Comparison of ENCODE assay signal across 8 cellular contexts in the genomic region with DNA sequence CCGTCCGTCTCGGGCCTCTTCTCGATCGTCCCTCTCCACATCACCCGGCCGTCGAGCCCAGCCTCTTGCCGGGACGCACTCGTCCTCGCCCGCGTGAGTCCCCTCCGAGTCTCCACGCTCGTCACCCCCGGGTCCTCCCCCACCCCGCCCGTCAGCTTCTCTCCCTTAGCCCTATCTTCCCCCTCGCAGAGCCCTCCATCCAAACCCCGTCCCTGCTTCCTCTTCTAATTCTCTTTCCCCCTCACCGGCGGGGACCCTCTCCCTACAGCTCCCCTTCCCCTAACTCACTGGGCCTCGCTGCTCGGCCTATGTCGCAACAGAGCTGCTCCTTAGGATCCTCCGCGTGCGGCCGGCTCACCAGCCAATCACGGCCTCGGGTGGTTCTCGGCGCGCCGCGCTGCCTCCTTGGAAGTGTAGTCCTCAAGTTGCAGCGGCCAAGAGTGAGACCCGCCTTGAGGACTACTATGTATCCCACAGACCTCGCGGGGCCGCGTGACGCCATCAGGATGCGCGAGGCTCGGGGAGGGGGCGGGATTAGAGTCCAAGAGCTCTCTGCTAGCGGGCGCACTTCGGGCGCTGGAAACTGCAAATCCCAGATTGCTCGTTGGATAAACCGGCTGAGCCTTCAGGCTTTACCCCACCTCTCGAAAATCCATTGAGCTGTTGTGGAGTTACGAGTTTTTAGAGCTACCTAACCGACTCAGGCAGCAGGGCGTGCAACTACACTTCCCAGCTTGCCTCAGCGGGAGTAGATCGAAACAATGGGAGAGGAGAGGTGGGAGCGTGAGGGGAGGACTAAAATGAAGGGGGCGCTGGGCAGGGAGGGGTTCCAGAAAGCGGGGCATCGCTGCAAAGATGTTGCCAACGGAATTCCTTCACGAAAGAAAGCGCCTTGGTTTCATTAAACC. TPM values are rescaled to one million over a fixed set of nuclear protein-coding genes. Genes with fewer than 3 reads are reported as not detected.
DNase-seq lines count a peak whose midpoint lies in the region; ATAC-seq lines count a peak whose summit lies in the region.

ABCF2 (minus strand) TSS at position 331 of the 908 bp plus-strand sequence. CDS start 747 bp downstream, outside the sequence.

- peak within 1 kb of the TSS; percentile 84 to 95 (median 89) for H3K4me3 ChIP-seq in BLaER1 treated with 17β-estradiol and CSF1 and Interleukin-3, amounts not matched to agents 10 nM and 100 nM

- H3K9me3 ChIP-seq in BLaER1 treated with 17β-estradiol and CSF1 and Interleukin-3, amounts not matched to agents 10 nM and 100 nM (replicated peaks in 1 of 11): no peaks in the 10 kb centered on the region

- H3K4me1 ChIP-seq in BLaER1 treated with 17β-estradiol and CSF1 and Interleukin-3, amounts not matched to agents 10 nM and 100 nM: peaks cover 30 to 37% (median 33%) of the 10 kb centered on the region in 10 experiments

- ATAC-seq in GM19351 (IDR thresholded peaks at IDR 0.05; ENCODE audit: unreplicated experiment) (peak; percentile 98), HG03521 (IDR thresholded peaks at IDR 0.05; ENCODE audit: unreplicated experiment) (peak; percentile 99), left lobe of liver (peak; percentile 97)

- H3K27me3 ChIP-seq in BLaER1 treated with 17β-estradiol and CSF1 and Interleukin-3, amounts not matched to agents 10 nM and 100 nM: no peaks in the 10 kb centered on the region

- H4K20me1 ChIP-seq in BLaER1 treated with 17β-estradiol and CSF1 and Interleukin-3, amounts not matched to agents 10 nM and 100 nM: peaks cover 0 to 44% (median 15%) of the 10 kb centered on the region in 11 experiments; a peak in 13 of 22 replicates

- H3K9ac ChIP-seq in BLaER1 treated with 17β-estradiol and CSF1 and Interleukin-3, amounts not matched to agents 10 nM and 100 nM: peak within 1 kb of the TSS; percentile 83 to 97 (median 88)

- peak within 1 kb of the TSS; percentile 92 to 99 (median 98) for H3K4me2 ChIP-seq in BLaER1 treated with 17β-estradiol and CSF1 and Interleukin-3, amounts not matched to agents 10 nM and 100 nM

- peaks cover 30 to 39% (median 37%) of the 10 kb centered on the region in 11 experiments for H3K36me3 ChIP-seq in BLaER1 treated with 17β-estradiol and CSF1 and Interleukin-3, amounts not matched to agents 10 nM and 100 nM

- DNase-seq in NCI-H748 (lab: John Stamatoyannopoulos, UW; ENCODE audit: unreplicated experiment) (peak; percentile 98), dedifferentiated amniotic fluid mesenchymal stem cell (ENCODE audit: extremely low spot score) (peak; percentile 99), left lobe of liver (ENCODE audit: low spot score) (peak; percentile 98)
- DNase-seq in activated CD4-positive, alpha-beta T cell treated with anti-CD3 and anti-CD28 coated beads, Interleukin-2, amount 50 U/mL, for 1 hour: peak; percentile 98
- peak; percentile 97 for DNase-seq in stimulated activated CD4-positive, alpha-beta T cell treated with anti-CD3 and anti-CD28 coated beads, Interleukin-2, amount 100 ng/mL, for 4 hours (ENCODE audit: low read depth)

- peak within 1 kb of the TSS; percentile 55 to 92 (median 82) for H3K27ac ChIP-seq in BLaER1 treated with 17β-estradiol and CSF1 and Interleukin-3, amounts not matched to agents 10 nM and 100 nM

RNA-seq across cellular contexts. Expression of gene ABCF2, which starts in this region (rescaled TPM):
- 7.8 TPM for total RNA-seq in left lobe of liver

Comparison
In these comparisons a context has a peak if more than half of its experiments do, and no peak if none do; other contexts are left out.
1. Peak in every context shown above with its lines: DNase-seq, ATAC-seq, H3K4me3 ChIP-seq and H3K27ac ChIP-seq.